9 cellular contexts compared by ENCODE assay signal in the genomic region with DNA sequence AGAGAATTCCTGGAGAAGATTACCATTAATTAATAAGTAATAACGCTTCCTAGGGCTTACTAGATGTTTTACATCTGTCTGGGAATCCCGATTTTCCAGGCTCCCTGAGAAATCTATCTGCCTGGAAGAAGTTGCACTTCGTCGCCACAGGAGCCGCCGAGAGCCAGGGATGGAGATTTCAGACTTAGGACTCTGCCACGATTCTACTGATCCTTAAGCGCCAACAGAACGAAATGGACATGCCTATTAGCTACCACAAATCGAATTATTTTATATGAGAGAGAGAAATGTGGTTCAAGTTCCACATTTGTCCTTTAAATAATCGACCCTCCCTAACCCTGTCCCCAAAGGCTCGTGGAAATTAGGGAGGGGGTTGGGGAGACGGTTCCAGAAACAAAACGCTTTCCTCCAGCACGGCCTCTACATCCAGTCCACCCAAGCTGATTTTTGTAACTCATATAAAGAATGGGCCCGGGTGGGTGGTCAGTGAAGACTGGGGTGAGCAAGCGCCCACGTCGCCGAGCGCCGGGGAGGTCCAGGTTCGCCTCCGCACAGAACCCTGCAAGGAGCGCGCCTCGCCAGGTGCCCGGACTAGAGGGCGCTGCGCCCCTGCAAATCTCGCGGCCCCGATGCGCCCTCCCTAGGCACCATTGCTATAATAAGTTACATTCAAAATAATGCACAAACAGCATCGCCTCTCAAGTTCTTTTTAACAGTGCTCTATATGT. TPM values are rescaled to one million over a fixed set of nuclear protein-coding genes. Genes with fewer than 3 reads are reported as not detected.
DNase-seq lines count a peak whose midpoint lies in the region; TF ChIP-seq lines count a peak whose summit lies in the region.
"Had no signal": no experiment of that assay in that cellular context is flagged by ENCODE, and none has a peak within 500 bp of the region (broad histone marks: within the 10 kb centered on the region; RNA-seq: fewer than 3 reads in every experiment).

No MANE protein-coding gene starts in this region.

- H2BK12ac ChIP-seq in H9 (ENCODE audit: insufficient read length, low read depth, low read length) = no peak overlapping the region

- peaks cover 18% of the 10 kb centered on the region for H3K23me2 ChIP-seq in H9 (ENCODE audit: insufficient read length, low read depth, low read length, poor library complexity, severe bottlenecking)

- no peak for TF ChIP-seq POLR2A in tibial nerve (IDR thresholded peaks at IDR 0.05)

- no peak overlapping the region for H3K4ac ChIP-seq in H9 (ENCODE audit: low read depth, low read length)

- H3K27me3 ChIP-seq in AG04450 (ENCODE audit: control insufficient read depth, insufficient read depth, low read length) (no peaks in the 10 kb centered on the region), H9 (ENCODE audit: insufficient read depth, low read length) (no peaks in the 10 kb centered on the region; the same call in 1 of the 2 replicates), tibial nerve (no peaks in the 10 kb centered on the region)

- H3K9me3 ChIP-seq in AG04450 (ENCODE audit: control insufficient read depth, insufficient read depth, low read length) (peaks cover 7% of the 10 kb centered on the region), H9 (ENCODE audit: control insufficient read depth, low read depth, low read length) (no peaks in the 10 kb centered on the region), tibial nerve (no peaks in the 10 kb centered on the region)

- POLR2A ChIA-PET in AG04450 (lab: Yijun Ruan, JAX) = interaction anchor here (0.6 to 1.7 kb wide), 2 partner anchors 65 to 195 kb away, joined by 3 to 5 read pairs; no protein-coding TSS in a partner anchor

- H3K4me2 ChIP-seq in H9 (ENCODE audit: insufficient read depth, insufficient read length, low read length) = peak overlapping the region; percentile 92

- H3K27ac Mint-ChIP-seq in H9 = peak overlapping the region in 2 of 3 experiments; percentile 73 to 87; a peak in 4 of 7 replicates
- peak overlapping the region; percentile 70 for H3K27ac Mint-ChIP-seq in endothelial cell (ENCODE audit: unreplicated experiment)

- no peak for TF ChIP-seq EP300 in tibial nerve (IDR thresholded peaks at IDR 0.05)

- no peak overlapping the region for H3K23ac ChIP-seq in H9 (ENCODE audit: insufficient read length, low read depth, low read length)

- H2BK20ac ChIP-seq in H9 (ENCODE audit: low read depth, low read length, poor library complexity, severe bottlenecking) = no peak overlapping the region

- no peak overlapping the region for H4K5ac ChIP-seq in H9 (ENCODE audit: insufficient read length, low read depth, low read length)

- H3K4me1 Mint-ChIP-seq in H9 (peaks cover 35 to 46% of the 10 kb centered on the region in 2 experiments), endothelial cell (ENCODE audit: unreplicated experiment) (peaks cover 22% of the 10 kb centered on the region)

- peak; percentile 81 for TF ChIP-seq CTCF in AG04450 (IDR thresholded peaks at IDR 0.05; ENCODE audit: low read depth, low read length)
- TF ChIP-seq CTCF in H9 (conservative IDR thresholded peaks at IDR 0.05) = peak; percentile 82
- TF ChIP-seq CTCF in endothelial cell (IDR thresholded peaks at IDR 0.05; ENCODE audit: unreplicated experiment) = peak; percentile 33
- TF ChIP-seq CTCF in tibial nerve (IDR thresholded peaks at IDR 0.05) = peak; percentile 43 to 82 (median 60)

- no peak overlapping the region for H3K18ac ChIP-seq in H9 (ENCODE audit: insufficient read length, low read depth, low read length)

- peaks cover 3 to 4% of the 10 kb centered on the region in 2 experiments; a peak in 3 of 5 replicates for H3K9me3 Mint-ChIP-seq in H9
- H3K9me3 Mint-ChIP-seq in endothelial cell (ENCODE audit: unreplicated experiment) = no peaks in the 10 kb centered on the region

- H4K91ac ChIP-seq in H9 (ENCODE audit: insufficient read length, low read depth, low read length) = no peak overlapping the region

- H3K36me3 ChIP-seq in tibial nerve = no peaks in the 10 kb centered on the region

- H2AFZ ChIP-seq in H9 (ENCODE audit: low read length) = no peak overlapping the region

- no peak overlapping the region for H3K14ac ChIP-seq in H9 (ENCODE audit: insufficient read depth, low read length)

- DNase-seq in AG04450 (ENCODE audit: low read depth, low spot score) (peak; percentile 70), H9 (peak; percentile 70), RPMI8226 (peak; percentile 22), endothelial cell (ENCODE audit: low spot score) (peak; percentile 66), lung microvascular endothelial cell (ENCODE audit: low read depth in 2 of 2) (peak; percentile 43 to 61), tibial nerve (ENCODE audit: low spot score in 2 of 2) (peak; percentile 72 to 84), T-helper 9 cell (no peak)
- DNase-seq in effector CD4-positive, alpha-beta T cell = no peak
- DNase-seq: naive B cell had no signal

- CTCF ChIA-PET in AG04450 (lab: Charles Lee) = interaction anchor here (0.5 to 1.5 kb wide), 17 partner anchors 16 to 1967 kb away, joined by 3 to 7 read pairs (median 3); no protein-coding TSS in a partner anchor

- no peak overlapping the region for H4K8ac ChIP-seq in H9 (replicated peaks; ENCODE audit: insufficient read length, low read depth, low read length)

- H3K4me3 ChIP-seq in AG04450 (ENCODE audit: low read depth, low read length) (peak overlapping the region; percentile 93), tibial nerve (peak overlapping the region; percentile 63 to 93 (median 73))

- no peak overlapping the region for H3T11ph ChIP-seq in H9 (ENCODE audit: low read length)

- H3K56ac ChIP-seq in H9 (ENCODE audit: insufficient read length, low read depth, low read length) = no peak overlapping the region

- H3K27ac ChIP-seq in AG04450 (ENCODE audit: low read depth, low read length) (peak overlapping the region; percentile 98), H9 (ENCODE audit: insufficient read length, low read depth, low read length) (no peak overlapping the region), tibial nerve (peak overlapping the region; percentile 84 to 97 (median 87))

- H2BK5ac ChIP-seq in H9 (ENCODE audit: insufficient read length, low read length) = no peak overlapping the region

- H3K36me3 Mint-ChIP-seq in H9 (ENCODE audit: insufficient read depth in 1 of 3, low read depth in 3 of 3) (peaks cover 0 to 5% (median 0%) of the 10 kb centered on the region in 3 experiments; a peak in 2 of 7 replicates), endothelial cell (ENCODE audit: low read depth, unreplicated experiment) (peaks cover 6% of the 10 kb centered on the region)
- H3K36me3 Mint-ChIP-seq: naive B cell had no signal

- H3K79me2 ChIP-seq in H9 (ENCODE audit: insufficient read depth, low read length) = peaks cover 3% of the 10 kb centered on the region

- no peaks in the 10 kb centered on the region; the same call in 1 of the 2 replicates for H3K4me1 ChIP-seq in H9 (ENCODE audit: insufficient read depth, low read length)
- H3K4me1 ChIP-seq in tibial nerve = peaks cover 0 to 43% (median 0%) of the 10 kb centered on the region in 4 donors

- H3K79me1 ChIP-seq in H9 (ENCODE audit: insufficient read depth, low read depth, low read length, poor library complexity, severe bottlenecking) = no peaks in the 10 kb centered on the region

- no peak overlapping the region for H2BK15ac ChIP-seq in H9 (ENCODE audit: low read depth, low read length)

- no peak overlapping the region for H2BK120ac ChIP-seq in H9 (ENCODE audit: low read depth, low read length, poor library complexity, severe bottlenecking)

- no peaks in the 10 kb centered on the region for H4K20me1 ChIP-seq in H9 (ENCODE audit: control insufficient read depth, insufficient read depth, insufficient read length)

- no CpG with 5 or more reads among the region's 35 CpGs for WGBS in H9 (ENCODE audit: extremely low coverage, insufficient read length, low lambda C conversion rate)
- 1 to 3% methylated on average over 35 of the region's 35 CpGs for WGBS in tibial nerve, 2 donors

- H3K27me3 Mint-ChIP-seq in H9 (ENCODE audit: low read depth) (peaks cover 13% of the 10 kb centered on the region), endothelial cell (ENCODE audit: unreplicated experiment) (peaks cover 15% of the 10 kb centered on the region)

- H3K9ac ChIP-seq in H9 (ENCODE audit: extremely low read depth, insufficient read length, low read length) = peak overlapping the region; percentile 49

- H3K4me3 Mint-ChIP-seq in H9 (peak overlapping the region; percentile 92 to 98), endothelial cell (ENCODE audit: unreplicated experiment) (peak overlapping the region; percentile 96)

- no peak overlapping the region for H2AK5ac ChIP-seq in H9 (ENCODE audit: insufficient read length, low read length)

RNA-seq across cellular contexts. Expression of gene FAT1, which starts 1.9 kb away (rescaled TPM):
- polyA plus RNA-seq in AG04450 (2011; rRNA removed) = 415 and 422 TPM in 2 replicates
- polyA minus RNA-seq in AG04450 (2011; rRNA and poly(A)+ RNA removed) = 2,384 and 2,887 TPM in 2 replicates
- total RNA-seq in H9 (2021) = 157 and 173 TPM in 2 replicates
- total RNA-seq in endothelial cell (ENCODE audit: unreplicated experiment) = 67.7 TPM
- 0.60 and 1.7 TPM in 2 replicates for total RNA-seq in lung microvascular endothelial cell
- 100 to 1,000 TPM in 1 of 4 donors, 10 to 100 TPM in 3; 85.2 to 119 (median 91.6) TPM for total RNA-seq in tibial nerve

Comparison
In these comparisons a context has a peak if more than half of its experiments do, and no peak if none do; other contexts are left out.
1. DNase-seq: peak in AG04450 (single experiment), H9 (single experiment), RPMI8226 (single experiment), endothelial cell (single experiment), lung microvascular endothelial cell (2 of 2) and tibial nerve (2 of 2); none in T-helper 9 cell (single experiment) and effector CD4-positive, alpha-beta T cell (single experiment).
2. RNA of gene FAT1, which starts 1.9 kb away (total RNA-seq): 157 to 173 TPM in H9, 85.2 to 119 TPM in tibial nerve and 67.7 TPM in endothelial cell (single experiment); 0.60 to 1.7 TPM in lung microvascular endothelial cell; every median in the first group is over 10 times any median in the second.
3. Peak in every context shown above with its lines, with median percentiles within 50 percentile points of each other: CTCF ChIP-seq.